In the genomic region with DNA sequence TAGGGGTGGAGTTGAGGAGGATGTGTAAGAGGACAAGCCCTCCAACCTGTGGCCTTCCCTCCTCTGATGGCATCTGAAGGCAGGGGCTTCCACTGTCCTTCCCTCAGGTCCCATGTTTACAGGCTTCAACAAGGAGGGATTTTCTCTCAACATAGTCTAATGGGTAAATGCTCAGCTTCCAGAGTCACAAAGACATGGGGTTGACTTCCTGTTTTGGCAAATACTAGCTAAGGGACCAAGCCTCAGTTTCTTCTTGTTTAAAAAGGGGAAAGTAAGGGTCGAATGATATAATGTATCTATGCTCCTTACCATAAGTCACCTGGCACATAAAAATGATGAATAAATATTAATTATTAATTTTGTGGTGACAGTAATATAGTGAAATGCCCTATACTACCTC, we compare ENCODE assay signal across 23 cellular contexts. TPM values are rescaled to one million over a fixed set of nuclear protein-coding genes. Genes with fewer than 3 reads are reported as not detected.
DNase-seq lines count a peak whose midpoint lies in the region; ATAC-seq, FAIRE-seq and TF ChIP-seq lines count a peak whose summit lies in the region.
"Had no signal": no experiment of that assay in that cellular context is flagged by ENCODE, and none has a peak within 500 bp of the region (broad histone marks: within the 10 kb centered on the region; RNA-seq: fewer than 3 reads in every experiment).

No MANE protein-coding gene starts in this region.

- intact Hi-C loops in activated CD8-positive, alpha-beta T cell treated with anti-CD3 and anti-CD28 coated beads for 36 hours (cut with micrococcal nuclease) = no loop called here
- intact Hi-C loops in CD4-positive, alpha-beta T cell (cut with DNase I, micrococcal nuclease) = no loop called here
- intact Hi-C loops in activated T-helper 1 cell treated with anti-CD3 and anti-CD28 coated beads, Interleukin-12 subunit alpha, Interleukin-12 subunit beta, Interleukin-2, Interleukin-4 antibody, amounts not matched to agents 30 ng/mL and 10 ng/mL and 1 ng/mL, durations not matched to agents 14 hours and 24 hours and 36 hours (cut with micrococcal nuclease) = no loop called here
- intact Hi-C loops in stomach (cut with DNase I; ENCODE audit: low total_unique reads) = no loop called here

- H3K27me3 ChIP-seq in CD4-positive, alpha-beta T cell (ENCODE audit: control insufficient read depth, insufficient read depth, low read length) = no peaks in the 10 kb centered on the region
- H3K27me3 ChIP-seq in stomach = peaks cover 0 to 21% (median 15%) of the 10 kb centered on the region in 3 donors
- H3K27me3 ChIP-seq: SJSA1 had no signal

- DNase-seq in activated CD8-positive, alpha-beta T cell treated with anti-CD3 and anti-CD28 coated beads, Interleukin-2, amount 10 ng/mL, durations not matched to agents 7 days and 5 days = no peak
- no peak for DNase-seq in activated CD8-positive, alpha-beta T cell treated with anti-CD3 and anti-CD28 coated beads for 36 hours
- DNase-seq in CD4-positive, alpha-beta T cell = no peak
- DNase-seq in GM12891 (ENCODE audit: insufficient read length, low spot score) (no peak), stomach (no peak)
- no peak for DNase-seq in activated T-helper 1 cell treated with anti-CD3 and anti-CD28 coated beads, Interleukin-12 subunit alpha, Interleukin-12 subunit beta, Interleukin-2, Interleukin-4 antibody, amounts not matched to agents 30 ng/mL and 10 ng/mL and 1 ng/mL, durations not matched to agents 14 hours and 24 hours and 36 hours (ENCODE audit: low spot score)
- no peak for DNase-seq in activated T-cell treated with anti-CD3 and anti-CD28 coated beads, Interleukin-2, amount 50 U/mL, for 4 hours
- DNase-seq in activated effector memory CD4-positive, alpha-beta T cell treated with Interleukin-2 at 50 U/mL for 16 hours = no peak
- DNase-seq: NCI-H1048, NCI-H1417, NCI-H1694, NCI-H2029 treated with DMSO at 0.1 percent for 48 hours, NCI-H2227 treated with DMSO at 0.1 percent for 48 hours, NCI-H69, Right ventricle myocardium superior, RPMI8226 had no signal

- no peak for TF ChIP-seq EP300 in stomach (IDR thresholded peaks at IDR 0.05)

- FAIRE-seq in GM12891 (lab: Jason Lieb, UNC) = no peak
- FAIRE-seq: D721Med, H54 had no signal

- ATAC-seq in activated CD8-positive, alpha-beta T cell treated with anti-CD3 and anti-CD28 coated beads, Interleukin-2, amount 10 ng/mL, durations not matched to agents 7 days and 5 days = no peak
- ATAC-seq in activated CD8-positive, alpha-beta T cell treated with anti-CD3 and anti-CD28 coated beads for 36 hours = no peak
- no peak for ATAC-seq in CD4-positive, alpha-beta T cell (ENCODE audit: poor library complexity)
- ATAC-seq in activated T-cell treated with anti-CD3 and anti-CD28 coated beads, Interleukin-2, amount 50 U/mL, for 4 hours = no peak

- H3K27me3 Mint-ChIP-seq in activated CD8-positive, alpha-beta T cell treated with anti-CD3 and anti-CD28 coated beads, Interleukin-2, amount 10 ng/mL, durations not matched to agents 7 days and 5 days (ENCODE audit: low read depth) = no peaks in the 10 kb centered on the region
- H3K27me3 Mint-ChIP-seq in activated CD8-positive, alpha-beta T cell treated with anti-CD3 and anti-CD28 coated beads for 36 hours = no peaks in the 10 kb centered on the region
- no peaks in the 10 kb centered on the region for H3K27me3 Mint-ChIP-seq in CD4-positive, alpha-beta T cell
- no peaks in the 10 kb centered on the region for H3K27me3 Mint-ChIP-seq in activated T-helper 1 cell treated with anti-CD3 and anti-CD28 coated beads, Interleukin-12 subunit alpha, Interleukin-12 subunit beta, Interleukin-2, Interleukin-4 antibody, amounts not matched to agents 30 ng/mL and 10 ng/mL and 1 ng/mL, durations not matched to agents 14 hours and 24 hours and 36 hours (ENCODE audit: insufficient read depth)
- peaks cover 3% of the 10 kb centered on the region for H3K27me3 Mint-ChIP-seq in activated T-cell treated with anti-CD3 and anti-CD28 coated beads, Interleukin-2, amount 50 U/mL, for 4 hours (ENCODE audit: low read depth)

- peak overlapping the region; percentile 71 for H3K27ac Mint-ChIP-seq in activated CD8-positive, alpha-beta T cell treated with anti-CD3 and anti-CD28 coated beads, Interleukin-2, amount 10 ng/mL, durations not matched to agents 7 days and 5 days
- H3K27ac Mint-ChIP-seq in activated CD8-positive, alpha-beta T cell treated with anti-CD3 and anti-CD28 coated beads for 36 hours = no peak overlapping the region
- peak overlapping the region; percentile 19 for H3K27ac Mint-ChIP-seq in CD4-positive, alpha-beta T cell
- H3K27ac Mint-ChIP-seq in activated T-helper 1 cell treated with anti-CD3 and anti-CD28 coated beads, Interleukin-12 subunit alpha, Interleukin-12 subunit beta, Interleukin-2, Interleukin-4 antibody, amounts not matched to agents 30 ng/mL and 10 ng/mL and 1 ng/mL, durations not matched to agents 14 hours and 24 hours and 36 hours = peak overlapping the region; percentile 47

- CTCF ChIA-PET in activated CD8-positive, alpha-beta T cell treated with anti-CD3 and anti-CD28 coated beads, Interleukin-2, amount 10 ng/mL, durations not matched to agents 7 days and 5 days (lab: Charles Lee) = interaction anchor here (0.8 to 1.4 kb wide), 2 partner anchors 149 to 272 kb away, joined by 3 read pairs; no protein-coding TSS in a partner anchor
- CTCF ChIA-PET in activated CD8-positive, alpha-beta T cell treated with anti-CD3 and anti-CD28 coated beads for 36 hours (lab: Charles Lee) = interaction anchor here (1.1 to 1.4 kb wide), 2 partner anchors 26 to 273 kb away, joined by 3 to 4 read pairs; a partner anchor contains a TSS
- CTCF ChIA-PET in CD4-positive, alpha-beta T cell (lab: Charles Lee) = interaction anchor here (0.9 kb wide), 1 partner anchor 26 kb away, joined by 3 read pairs; no protein-coding TSS in a partner anchor

- peaks cover 9 to 27% (median 17%) of the 10 kb centered on the region in 4 donors for H3K4me1 ChIP-seq in stomach

- peaks cover 58% of the 10 kb centered on the region for H3K4me1 Mint-ChIP-seq in activated CD8-positive, alpha-beta T cell treated with anti-CD3 and anti-CD28 coated beads, Interleukin-2, amount 10 ng/mL, durations not matched to agents 7 days and 5 days (ENCODE audit: low read depth)
- H3K4me1 Mint-ChIP-seq in activated CD8-positive, alpha-beta T cell treated with anti-CD3 and anti-CD28 coated beads for 36 hours (ENCODE audit: low read depth) = peaks cover 33% of the 10 kb centered on the region
- H3K4me1 Mint-ChIP-seq in CD4-positive, alpha-beta T cell (ENCODE audit: low read depth) = peaks cover 43% of the 10 kb centered on the region
- H3K4me1 Mint-ChIP-seq in activated T-helper 1 cell treated with anti-CD3 and anti-CD28 coated beads, Interleukin-12 subunit alpha, Interleukin-12 subunit beta, Interleukin-2, Interleukin-4 antibody, amounts not matched to agents 30 ng/mL and 10 ng/mL and 1 ng/mL, durations not matched to agents 14 hours and 24 hours and 36 hours (ENCODE audit: low read depth) = peaks cover 48% of the 10 kb centered on the region
- H3K4me1 Mint-ChIP-seq in activated T-cell treated with anti-CD3 and anti-CD28 coated beads, Interleukin-2, amount 50 U/mL, for 4 hours (ENCODE audit: low read depth) = peaks cover 29% of the 10 kb centered on the region

- no peak overlapping the region for H3K4me3 ChIP-seq in stomach
- H3K4me3 ChIP-seq: SJSA1 had no signal

- H3K36me3 Mint-ChIP-seq in activated CD8-positive, alpha-beta T cell treated with anti-CD3 and anti-CD28 coated beads, Interleukin-2, amount 10 ng/mL, durations not matched to agents 7 days and 5 days (ENCODE audit: low read depth) = peaks cover 29% of the 10 kb centered on the region
- no peaks in the 10 kb centered on the region for H3K36me3 Mint-ChIP-seq in activated CD8-positive, alpha-beta T cell treated with anti-CD3 and anti-CD28 coated beads for 36 hours (ENCODE audit: low read depth)
- no peaks in the 10 kb centered on the region for H3K36me3 Mint-ChIP-seq in CD4-positive, alpha-beta T cell (ENCODE audit: low read depth)
- H3K36me3 Mint-ChIP-seq in activated T-helper 1 cell treated with anti-CD3 and anti-CD28 coated beads, Interleukin-12 subunit alpha, Interleukin-12 subunit beta, Interleukin-2, Interleukin-4 antibody, amounts not matched to agents 30 ng/mL and 10 ng/mL and 1 ng/mL, durations not matched to agents 14 hours and 24 hours and 36 hours (ENCODE audit: low read depth) = peaks cover 20% of the 10 kb centered on the region
- H3K36me3 Mint-ChIP-seq in activated T-cell treated with anti-CD3 and anti-CD28 coated beads, Interleukin-2, amount 50 U/mL, for 4 hours (ENCODE audit: insufficient read depth) = no peaks in the 10 kb centered on the region

- H3K9me3 ChIP-seq in CD4-positive, alpha-beta T cell (ENCODE audit: control insufficient read depth, low read length) = no peaks in the 10 kb centered on the region
- H3K9me3 ChIP-seq in stomach = no peaks in the 10 kb centered on the region
- H3K9me3 ChIP-seq: SJSA1 had no signal

- no peak overlapping the region for H3K4me3 Mint-ChIP-seq in activated CD8-positive, alpha-beta T cell treated with anti-CD3 and anti-CD28 coated beads, Interleukin-2, amount 10 ng/mL, durations not matched to agents 7 days and 5 days
- H3K4me3 Mint-ChIP-seq in activated CD8-positive, alpha-beta T cell treated with anti-CD3 and anti-CD28 coated beads for 36 hours = no peak overlapping the region
- H3K4me3 Mint-ChIP-seq in CD4-positive, alpha-beta T cell = no peak overlapping the region
- no peak overlapping the region for H3K4me3 Mint-ChIP-seq in activated T-helper 1 cell treated with anti-CD3 and anti-CD28 coated beads, Interleukin-12 subunit alpha, Interleukin-12 subunit beta, Interleukin-2, Interleukin-4 antibody, amounts not matched to agents 30 ng/mL and 10 ng/mL and 1 ng/mL, durations not matched to agents 14 hours and 24 hours and 36 hours
- no peak overlapping the region for H3K4me3 Mint-ChIP-seq in activated T-cell treated with anti-CD3 and anti-CD28 coated beads, Interleukin-2, amount 50 U/mL, for 4 hours
- H3K4me3 Mint-ChIP-seq: CD14-positive monocyte had no signal

- TF ChIP-seq POLR2A in GM12891 (IDR thresholded peaks at IDR 0.05; ENCODE audit: low read depth, low read length) (no peak), stomach (IDR thresholded peaks at IDR 0.05) (no peak)

- no peak overlapping the region for H3K27ac ChIP-seq in CD4-positive, alpha-beta T cell (ENCODE audit: low read depth, low read length)
- no peak overlapping the region for H3K27ac ChIP-seq in stomach
- H3K27ac ChIP-seq: SJSA1 had no signal

- no peaks in the 10 kb centered on the region for H3K9me3 Mint-ChIP-seq in activated CD8-positive, alpha-beta T cell treated with anti-CD3 and anti-CD28 coated beads, Interleukin-2, amount 10 ng/mL, durations not matched to agents 7 days and 5 days (ENCODE audit: insufficient read depth)
- H3K9me3 Mint-ChIP-seq in activated CD8-positive, alpha-beta T cell treated with anti-CD3 and anti-CD28 coated beads for 36 hours = no peaks in the 10 kb centered on the region
- no peaks in the 10 kb centered on the region for H3K9me3 Mint-ChIP-seq in CD4-positive, alpha-beta T cell
- no peaks in the 10 kb centered on the region for H3K9me3 Mint-ChIP-seq in activated T-helper 1 cell treated with anti-CD3 and anti-CD28 coated beads, Interleukin-12 subunit alpha, Interleukin-12 subunit beta, Interleukin-2, Interleukin-4 antibody, amounts not matched to agents 30 ng/mL and 10 ng/mL and 1 ng/mL, durations not matched to agents 14 hours and 24 hours and 36 hours
- no peaks in the 10 kb centered on the region for H3K9me3 Mint-ChIP-seq in activated T-cell treated with anti-CD3 and anti-CD28 coated beads, Interleukin-2, amount 50 U/mL, for 4 hours

- WGBS in stomach, 5 donors = 78 to 89% (median 78%) methylated on average over 1 of the region's 1 CpG

- POLR2A ChIA-PET in activated CD8-positive, alpha-beta T cell treated with anti-CD3 and anti-CD28 coated beads, Interleukin-2, amount 10 ng/mL, durations not matched to agents 7 days and 5 days (lab: Charles Lee) = interaction anchor here (1.8 to 4.7 kb wide), 2 partner anchors 14 to 27 kb away, joined by 6 to 52 read pairs; a partner anchor contains a TSS
- POLR2A ChIA-PET in activated CD8-positive, alpha-beta T cell treated with anti-CD3 and anti-CD28 coated beads for 36 hours (lab: Charles Lee) = interaction anchor here (0.6 to 7.6 kb wide), 3 partner anchors 9 to 149 kb away, joined by 3 to 61 read pairs (median 7); a partner anchor contains a TSS
- POLR2A ChIA-PET in CD4-positive, alpha-beta T cell (lab: Charles Lee) = interaction anchor here (0.7 to 4.2 kb wide), 4 partner anchors 14 to 28 kb away, joined by 3 to 47 read pairs (median 3); a partner anchor contains a TSS

- no peak for TF ChIP-seq CTCF in activated CD8-positive, alpha-beta T cell treated with anti-CD3 and anti-CD28 coated beads for 36 hours (IDR thresholded peaks at IDR 0.05)
- TF ChIP-seq CTCF in CD4-positive, alpha-beta T cell (IDR thresholded peaks at IDR 0.05) = no peak
- TF ChIP-seq CTCF in stomach (IDR thresholded peaks at IDR 0.05) = no peak

- peaks cover 0 to 8% (median 5%) of the 10 kb centered on the region in 4 donors for H3K36me3 ChIP-seq in stomach

RNA-seq across cellular contexts. Expression of a gene that starts 3.1 kb away (rescaled TPM):
- total RNA-seq in activated CD8-positive, alpha-beta T cell treated with anti-CD3 and anti-CD28 coated beads, Interleukin-2, amount 10 ng/mL, durations not matched to agents 7 days and 5 days = 10 to 100 TPM; 25.4 TPM
- total RNA-seq in activated CD8-positive, alpha-beta T cell treated with anti-CD3 and anti-CD28 coated beads for 36 hours = 1 to 10 TPM; 8.2 to 9.1 TPM
- total RNA-seq in CD4-positive, alpha-beta T cell = 1 to 10 TPM; 2.5 to 2.9 TPM
- 6.9 TPM for polyA plus RNA-seq in GM12891 (2012; ENCODE audit: low read depth, missing spikeins)
- total RNA-seq in activated T-helper 1 cell treated with anti-CD3 and anti-CD28 coated beads, Interleukin-12 subunit alpha, Interleukin-12 subunit beta, Interleukin-2, Interleukin-4 antibody, amounts not matched to agents 30 ng/mL and 10 ng/mL and 1 ng/mL, durations not matched to agents 14 hours and 24 hours and 36 hours = 17.3 and 18.6 TPM in 2 replicates
- total RNA-seq in stomach = 1 to 10 TPM in 3 of 5 donors, under 1 TPM in 1, not detected in 1; 0.58 to 4.6 (median 2.3) TPM
- 1 to 10 TPM in 1 of 3 donors, under 1 TPM in 2; 0.46 to 1.4 (median 1.00) TPM for polyA plus RNA-seq in stomach
- 1 to 10 TPM; 4.8 to 5.4 (median 5.0) TPM for total RNA-seq in activated T-cell treated with anti-CD3 and anti-CD28 coated beads, Interleukin-2, amount 50 U/mL, for 4 hours
- total RNA-seq: HT-29, MCF 10A had no signal

RNA-seq across cellular contexts. Expression of a gene that starts 13.1 kb away (rescaled TPM):
- 100 to 1,000 TPM; 102 to 106 TPM for total RNA-seq in activated CD8-positive, alpha-beta T cell treated with anti-CD3 and anti-CD28 coated beads, Interleukin-2, amount 10 ng/mL, durations not matched to agents 7 days and 5 days
- 10 to 100 TPM; 67.1 to 67.6 TPM for total RNA-seq in activated CD8-positive, alpha-beta T cell treated with anti-CD3 and anti-CD28 coated beads for 36 hours
- total RNA-seq in CD4-positive, alpha-beta T cell = 10 to 100 TPM; 38.0 to 38.6 TPM
- 52.4 TPM for polyA plus RNA-seq in GM12891 (2012; ENCODE audit: low read depth, missing spikeins)
- 125 and 136 TPM in 2 replicates for total RNA-seq in activated T-helper 1 cell treated with anti-CD3 and anti-CD28 coated beads, Interleukin-12 subunit alpha, Interleukin-12 subunit beta, Interleukin-2, Interleukin-4 antibody, amounts not matched to agents 30 ng/mL and 10 ng/mL and 1 ng/mL, durations not matched to agents 14 hours and 24 hours and 36 hours
- 10 to 100 TPM in 4 of 5 donors, 1 to 10 TPM in 1; 9.4 to 36.5 (median 19.3) TPM for total RNA-seq in stomach
- 10 to 100 TPM; 23.3 to 31.7 (median 30.5) TPM for polyA plus RNA-seq in stomach
- total RNA-seq in activated T-cell treated with anti-CD3 and anti-CD28 coated beads, Interleukin-2, amount 50 U/mL, for 4 hours = 100 to 1,000 TPM; 129 to 135 (median 130) TPM

RNA-seq across cellular contexts. Expression of a gene that starts 15.2 kb away (rescaled TPM):
- 10 to 100 TPM; 20.8 to 24.5 TPM for total RNA-seq in activated CD8-positive, alpha-beta T cell treated with anti-CD3 and anti-CD28 coated beads, Interleukin-2, amount 10 ng/mL, durations not matched to agents 7 days and 5 days
- 10 to 100 TPM; 25.1 to 28.8 TPM for total RNA-seq in activated CD8-positive, alpha-beta T cell treated with anti-CD3 and anti-CD28 coated beads for 36 hours
- 1 to 10 TPM; 4.6 to 6.4 TPM for total RNA-seq in CD4-positive, alpha-beta T cell
- polyA plus RNA-seq in GM12891 (2012; ENCODE audit: low read depth, missing spikeins) = 15.7 TPM
- 23.9 and 24.3 TPM in 2 replicates for total RNA-seq in activated T-helper 1 cell treated with anti-CD3 and anti-CD28 coated beads, Interleukin-12 subunit alpha, Interleukin-12 subunit beta, Interleukin-2, Interleukin-4 antibody, amounts not matched to agents 30 ng/mL and 10 ng/mL and 1 ng/mL, durations not matched to agents 14 hours and 24 hours and 36 hours
- 10 to 100 TPM in 4 of 5 donors, 1 to 10 TPM in 1; 2.9 to 48.4 (median 13.8) TPM for total RNA-seq in stomach
- polyA plus RNA-seq in stomach = 10 to 100 TPM; 31.0 to 48.7 (median 32.9) TPM
- total RNA-seq in activated T-cell treated with anti-CD3 and anti-CD28 coated beads, Interleukin-2, amount 50 U/mL, for 4 hours = 10 to 100 TPM; 15.7 to 18.9 (median 17.9) TPM
- total RNA-seq: G401 had no signal

RNA-seq across cellular contexts. Expression of a gene that starts 22.1 kb away (rescaled TPM):
- 1 to 10 TPM; 1.0 to 1.2 TPM for total RNA-seq in activated CD8-positive, alpha-beta T cell treated with anti-CD3 and anti-CD28 coated beads, Interleukin-2, amount 10 ng/mL, durations not matched to agents 7 days and 5 days
- under 1 TPM; 0.51 to 0.86 TPM for total RNA-seq in activated CD8-positive, alpha-beta T cell treated with anti-CD3 and anti-CD28 coated beads for 36 hours
- under 1 TPM; 0.49 to 0.70 TPM for total RNA-seq in CD4-positive, alpha-beta T cell
- 0.73 TPM for polyA plus RNA-seq in GM12891 (2012; ENCODE audit: low read depth, missing spikeins)
- 5.6 and 8.5 TPM in 2 replicates for total RNA-seq in activated T-helper 1 cell treated with anti-CD3 and anti-CD28 coated beads, Interleukin-12 subunit alpha, Interleukin-12 subunit beta, Interleukin-2, Interleukin-4 antibody, amounts not matched to agents 30 ng/mL and 10 ng/mL and 1 ng/mL, durations not matched to agents 14 hours and 24 hours and 36 hours
- 100 to 1,000 TPM in 1 of 5 donors, 10 to 100 TPM in 2, 1 to 10 TPM in 2; 3.6 to 169 (median 22.2) TPM for total RNA-seq in stomach
- 1 to 10 TPM; 3.5 to 6.9 (median 6.4) TPM for polyA plus RNA-seq in stomach
- total RNA-seq in activated T-cell treated with anti-CD3 and anti-CD28 coated beads, Interleukin-2, amount 50 U/mL, for 4 hours = 1 to 10 TPM; 1.3 to 2.5 (median 2.0) TPM
